Comparison of ENCODE assay signal across 8 cellular contexts in genomic region chr14:45083979-45084722, GRCh38. TPM values are rescaled to one million over a fixed set of nuclear protein-coding genes. Genes with fewer than 3 reads are reported as not detected.
A peak's percentile ranks its signal among the peaks of the same experiment; 100 is the strongest.
DNase-seq lines count a peak whose midpoint lies in the region; ATAC-seq and TF ChIP-seq lines count a peak whose summit lies in the region.

PRPF39 (plus strand) TSS chr14:45084116; CDS start chr14:45095240, 11,124 bp downstream.

- no peaks in the 10 kb centered on the region for H3K9me3 ChIP-seq in heart right ventricle

- H3K9me3 Mint-ChIP-seq in type B pancreatic cell, result no peaks in the 10 kb centered on the region

- intact Hi-C loops in T-helper 1 cell treated with Interleukin-12 subunit alpha and Interleukin-12 subunit beta and Interleukin-4 antibody, amounts not matched to agents 30 ng/mL and 1 ng/mL, for 36 hours (cut with micrococcal nuclease), result loop anchor here (1.0 to 5.0 kb wide), 7 partner anchors 50 to 187 kb away; partner anchors contain the start of genes FKBP3, MIS18BP1 and TOGARAM1
- intact Hi-C loops in heart right ventricle (cut with DNase I), result loop anchor here in 5 of 10 donors (2.0 to 10.0 kb wide), 4 partner anchors 51 to 122 kb away; partner anchors contain the start of genes KLHL28 (in 4 of the 5), TOGARAM1 (in 4 of the 5), FANCM (in 3 of the 5) and FKBP3 (in 3 of the 5)
- intact Hi-C loops in posterior cingulate gyrus (cut with DNase I), result loop anchor here (1.0 to 5.0 kb wide), 4 partner anchors 51 to 187 kb away; partner anchors contain the start of genes FANCM, FKBP3, MIS18BP1 and TOGARAM1

- H3K4me1 Mint-ChIP-seq in type B pancreatic cell (ENCODE audit: unreplicated experiment), result peaks cover 31% of the 10 kb centered on the region

- no peaks in the 10 kb centered on the region for H3K27me3 ChIP-seq in heart right ventricle

- TF ChIP-seq CTCF in heart right ventricle (IDR thresholded peaks at IDR 0.05) (no peak), type B pancreatic cell (conservative IDR thresholded peaks at IDR 0.05) (no peak)

- peak within 1 kb of the TSS; percentile 99 for H3K4me3 Mint-ChIP-seq in type B pancreatic cell

- H3K27ac ChIP-seq in heart right ventricle, result peak within 1 kb of the TSS; percentile 35 to 91 (median 78)

- H3K36me3 ChIP-seq in heart right ventricle, result no peaks in the 10 kb centered on the region

- DNase-seq in NCI-H146 (lab: John Stamatoyannopoulos, UW), result peak; percentile 93
- DNase-seq in amniotic epithelial cell (ENCODE audit: low read depth), result peak; percentile 82
- peak; percentile 94 to 96 for DNase-seq in heart right ventricle
- peak; percentile 87 to 99 (median 94) for DNase-seq in posterior cingulate gyrus
- DNase-seq in type B pancreatic cell (ENCODE audit: extremely low spot score, unreplicated experiment), result peak; percentile 95

- H3K27me3 Mint-ChIP-seq in type B pancreatic cell, result no peaks in the 10 kb centered on the region

- H3K27ac Mint-ChIP-seq in type B pancreatic cell, result peak within 1 kb of the TSS; percentile 95

- H3K36me3 Mint-ChIP-seq in type B pancreatic cell, result peaks cover 4% of the 10 kb centered on the region

- peaks cover 0 to 53% (median 40%) of the 10 kb centered on the region in 9 donors for H3K4me1 ChIP-seq in heart right ventricle

- 0 to 1% methylated on average over 48 of the region's 48 CpGs for WGBS in heart right ventricle, 2 donors

- peak; percentile 96 for TF ChIP-seq POLR2A in GM15510 (IDR thresholded peaks at IDR 0.05; ENCODE audit: borderline replicate concordance, extremely low read depth, insufficient read length)

- peak; percentile 84 for ATAC-seq in HG02870 (IDR thresholded peaks at IDR 0.05; ENCODE audit: unreplicated experiment)
- peak; percentile 99 to 100 (median 100) for ATAC-seq in heart right ventricle

- H3K4me3 ChIP-seq in heart right ventricle, result peak within 1 kb of the TSS; percentile 63 to 89 (median 74)

RNA-seq across cellular contexts. Expression of gene PRPF39, which starts in this region (rescaled TPM):
- 44.0 and 46.2 TPM in 2 replicates for total RNA-seq in T-helper 1 cell treated with Interleukin-12 subunit alpha and Interleukin-12 subunit beta and Interleukin-4 antibody, amounts not matched to agents 30 ng/mL and 1 ng/mL, for 36 hours
- total RNA-seq in heart right ventricle, result 10 to 100 TPM in 9 of 10 donors, 1 to 10 TPM in 1; 9.5 to 18.8 (median 13.4) TPM
- 10 to 100 TPM in 1 of 2 donors, 1 to 10 TPM in 1; 8.2 to 39.5 TPM for polyA plus RNA-seq in heart right ventricle
- 50.6 and 51.7 TPM in 2 replicates for total RNA-seq in type B pancreatic cell (ENCODE audit: low replicate concordance)

Comparison
In these comparisons a context has a peak if more than half of its experiments do, and no peak if none do; other contexts are left out.
1. Peak in every context shown above with its lines: DNase-seq, ATAC-seq, H3K4me3 ChIP-seq and H3K27ac ChIP-seq.